30 cellular contexts compared by ENCODE assay signal in the genomic region with DNA sequence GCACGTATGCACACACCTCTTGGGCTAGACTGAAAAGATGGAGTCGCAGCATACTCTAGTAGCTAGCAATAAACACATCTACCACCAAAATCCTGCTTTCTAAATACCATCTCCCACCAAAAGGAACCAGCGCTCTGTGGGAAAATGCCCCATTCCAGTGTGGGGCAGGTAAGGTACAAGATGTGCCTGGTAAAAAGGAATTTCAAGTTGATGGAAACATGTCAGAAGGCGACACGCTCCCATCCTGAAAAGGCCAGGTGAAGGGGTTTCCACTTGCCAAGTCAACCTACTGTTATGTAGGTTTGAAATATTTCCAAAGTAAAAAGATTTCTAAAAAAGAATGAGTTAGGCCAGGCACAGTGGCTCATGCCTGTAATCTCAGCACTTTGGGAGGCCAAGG. TPM values are rescaled to one million over a fixed set of nuclear protein-coding genes. Genes with fewer than 3 reads are reported as not detected.
"Had no signal": no experiment of that assay in that cellular context is flagged by ENCODE, and none has a peak within 500 bp of the region (broad histone marks: within the 10 kb centered on the region; RNA-seq: fewer than 3 reads in every experiment).

No MANE protein-coding gene starts in this region.

- DNase-seq: activated CD4-positive, alpha-beta memory T cell treated with anti-CD3 and anti-CD28 coated beads, Interleukin-2, amount 10 ng/mL, durations not matched to agents 7 days and 5 days; activated CD4-positive, alpha-beta T cell treated with anti-CD3 and anti-CD28 coated beads for 36 hours; activated CD4-positive, alpha-beta T cell treated with anti-CD3 and anti-CD28 coated beads, Interleukin-2, amount 10 ng/mL, durations not matched to agents 7 days and 5 days; activated CD4-positive, alpha-beta T cell treated with anti-CD3 and anti-CD28 coated beads, Interleukin-2, amount 50 U/mL, for 4 hours; activated CD4-positive, CD25-positive, alpha-beta regulatory T cell; activated CD4-positive, CD25-positive, alpha-beta regulatory T cell treated with anti-CD3 and anti-CD28 coated beads, Interleukin-2, amount 50 U/mL, for 72 hours; activated CD8-positive, alpha-beta memory T cell treated with anti-CD3 and anti-CD28 coated beads, Interleukin-2, amount 50 U/mL, for 48 hours; activated naive CD4-positive, alpha-beta T cell treated with anti-CD3 and anti-CD28 coated beads for 36 hours; activated naive CD8-positive, alpha-beta T cell treated with anti-CD3 and anti-CD28 coated beads for 36 hours; activated naive CD8-positive, alpha-beta T cell treated with anti-CD3 and anti-CD28 coated beads, Interleukin-2, amount 50 U/mL, for 24 hours; activated T-cell treated with anti-CD3 and anti-CD28 coated beads for 4 hours; activated T-cell treated with anti-CD3 and anti-CD28 coated beads, Interleukin-2, amount 50 U/mL, for 24 hours; activated T-cell treated with anti-CD3 and anti-CD28 coated beads, Interleukin-2, amount 50 U/mL, for 72 hours; adrenal gland; amygdala; caudate nucleus; cerebellar nuclear complex; dorsolateral prefrontal cortex; effector memory CD4-positive, alpha-beta T cell; endodermal cell; erythroblast; foreskin keratinocyte; glutamatergic neuron; T-helper 2 cell had no signal

- ATAC-seq: activated CD4-positive, alpha-beta T cell treated with anti-CD3 and anti-CD28 coated beads for 36 hours; activated naive CD8-positive, alpha-beta T cell treated with anti-CD3 and anti-CD28 coated beads, Interleukin-2, amount 50 U/mL, for 24 hours; activated T-cell treated with anti-CD3 and anti-CD28 coated beads, Interleukin-2, amount 50 U/mL, for 72 hours; body of pancreas; foreskin keratinocyte; gastrocnemius medialis had no signal

- H3K27me3 ChIP-seq: adrenal gland, body of pancreas, dorsolateral prefrontal cortex, esophagus muscularis mucosa, foreskin keratinocyte, gastrocnemius medialis had no signal

- H3K27ac ChIP-seq: adrenal gland, body of pancreas, coronary artery, dorsolateral prefrontal cortex, esophagus muscularis mucosa, foreskin keratinocyte, gastrocnemius medialis had no signal

- H3K9me3 ChIP-seq: adrenal gland, body of pancreas, esophagus muscularis mucosa, gastrocnemius medialis had no signal

- H3K4me3 ChIP-seq: adrenal gland, body of pancreas, coronary artery, dorsolateral prefrontal cortex, esophagus muscularis mucosa, gastrocnemius medialis had no signal

- H3K36me3 ChIP-seq: adrenal gland, esophagus muscularis mucosa, gastrocnemius medialis had no signal

RNA-seq across cellular contexts. Expression of gene TSSK2, which starts 17.7 kb away (rescaled TPM):
- total RNA-seq: activated CD4-positive, alpha-beta memory T cell treated with anti-CD3 and anti-CD28 coated beads, Interleukin-2, amount 10 ng/mL, durations not matched to agents 7 days and 5 days; activated CD4-positive, alpha-beta T cell treated with anti-CD3 and anti-CD28 coated beads for 36 hours; activated CD4-positive, alpha-beta T cell treated with anti-CD3 and anti-CD28 coated beads, Interleukin-2, amount 10 ng/mL, durations not matched to agents 7 days and 5 days; activated naive CD4-positive, alpha-beta T cell treated with anti-CD3 and anti-CD28 coated beads for 36 hours; activated naive CD8-positive, alpha-beta T cell treated with anti-CD3 and anti-CD28 coated beads for 36 hours; activated T-cell treated with anti-CD3 and anti-CD28 coated beads, Interleukin-2, amount 50 U/mL, for 72 hours; adrenal gland; aorta; endodermal cell; esophagus muscularis mucosa; foreskin keratinocyte; T-helper 1 cell treated with Interleukin-12 subunit alpha and Interleukin-12 subunit beta and Interleukin-4 antibody, amounts not matched to agents 30 ng/mL and 1 ng/mL, for 36 hours had no signal
- polyA plus RNA-seq: foreskin keratinocyte had no signal

RNA-seq across cellular contexts. Expression of gene GSC2, which starts 36.7 kb away (rescaled TPM):
- total RNA-seq: activated CD4-positive, alpha-beta memory T cell treated with anti-CD3 and anti-CD28 coated beads, Interleukin-2, amount 10 ng/mL, durations not matched to agents 7 days and 5 days; activated CD4-positive, alpha-beta T cell treated with anti-CD3 and anti-CD28 coated beads for 36 hours; activated CD4-positive, alpha-beta T cell treated with anti-CD3 and anti-CD28 coated beads, Interleukin-2, amount 10 ng/mL, durations not matched to agents 7 days and 5 days; activated naive CD4-positive, alpha-beta T cell treated with anti-CD3 and anti-CD28 coated beads for 36 hours; activated naive CD8-positive, alpha-beta T cell treated with anti-CD3 and anti-CD28 coated beads for 36 hours; activated T-cell treated with anti-CD3 and anti-CD28 coated beads, Interleukin-2, amount 50 U/mL, for 72 hours; adrenal gland; aorta; body of pancreas; endodermal cell; esophagus muscularis mucosa; foreskin keratinocyte; gastrocnemius medialis; T-helper 1 cell treated with Interleukin-12 subunit alpha and Interleukin-12 subunit beta and Interleukin-4 antibody, amounts not matched to agents 30 ng/mL and 1 ng/mL, for 36 hours had no signal
- polyA plus RNA-seq: adrenal gland, aorta, foreskin keratinocyte had no signal
